In the genomic region with DNA sequence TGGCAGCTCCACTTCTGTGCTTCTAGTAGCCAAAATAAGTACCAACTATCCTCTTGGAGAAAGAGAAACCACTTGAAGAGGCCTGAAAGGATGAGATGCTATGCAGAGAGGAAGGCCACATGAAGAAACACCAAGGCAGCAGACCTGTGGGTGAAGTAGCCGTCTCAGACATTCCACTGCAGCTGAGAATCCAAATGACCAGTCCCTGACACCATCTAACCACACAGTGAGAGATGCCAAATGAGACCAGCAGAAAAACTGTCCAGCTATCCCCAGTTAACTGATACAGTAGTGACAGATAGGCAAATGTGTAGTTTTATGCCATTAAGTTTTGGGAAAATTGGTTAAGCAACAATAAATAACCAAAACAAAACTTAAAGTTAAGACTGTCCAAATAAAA, we compare ENCODE assay signal across 22 cellular contexts. TPM values are rescaled to one million over a fixed set of nuclear protein-coding genes. Genes with fewer than 3 reads are reported as not detected.
A peak's percentile ranks its signal among the peaks of the same experiment; 100 is the strongest.
DNase-seq lines count a peak whose midpoint lies in the region; ATAC-seq, FAIRE-seq and TF ChIP-seq lines count a peak whose summit lies in the region.
"Had no signal": no experiment of that assay in that cellular context is flagged by ENCODE, and none has a peak within 500 bp of the region (broad histone marks: within the 10 kb centered on the region; RNA-seq: fewer than 3 reads in every experiment).

No MANE protein-coding gene starts in this region.

- H3K36me3 ChIP-seq in astrocyte (ENCODE audit: insufficient read depth, low read length), result no peaks in the 10 kb centered on the region

- peaks cover 7% of the 10 kb centered on the region for H4K20me1 ChIP-seq in astrocyte (ENCODE audit: insufficient read depth, low read length)

- H3K36me3 Mint-ChIP-seq in HFFc6 (ENCODE audit: low read depth) (peaks cover 50% of the 10 kb centered on the region), astrocyte (ENCODE audit: low read depth, unreplicated experiment) (peaks cover 13% of the 10 kb centered on the region)

- H3K4me1 ChIP-seq in astrocyte (ENCODE audit: insufficient read depth, low read length), result no peaks in the 10 kb centered on the region

- no peaks in the 10 kb centered on the region for H3K9me3 ChIP-seq in astrocyte (ENCODE audit: insufficient read depth, low read depth, low read length)

- peaks cover 52% of the 10 kb centered on the region for H3K4me1 Mint-ChIP-seq in HFFc6 (ENCODE audit: low read depth)
- H3K4me1 Mint-ChIP-seq in astrocyte (ENCODE audit: low read depth, unreplicated experiment), result peaks cover 39% of the 10 kb centered on the region

- H3K4me3 Mint-ChIP-seq in HFFc6, result no peak overlapping the region
- no peak overlapping the region for H3K4me3 Mint-ChIP-seq in astrocyte (ENCODE audit: unreplicated experiment)
- H3K4me3 Mint-ChIP-seq: CD8-positive, alpha-beta memory T cell; GM23338 had no signal

- no peak overlapping the region for H3K4me2 ChIP-seq in astrocyte (ENCODE audit: low read length)
- H3K4me2 ChIP-seq: BLaER1 treated with 17β-estradiol and CSF1 and Interleukin-3, amounts not matched to agents 10 nM and 100 nM; GM23338 had no signal

- H3K79me2 ChIP-seq in astrocyte (ENCODE audit: insufficient read depth, low read length), result no peaks in the 10 kb centered on the region

- no peak overlapping the region for H3K4me3 ChIP-seq in astrocyte (ENCODE audit: insufficient read depth, low read depth, low read length)
- H3K4me3 ChIP-seq: BLaER1 treated with 17β-estradiol and CSF1 and Interleukin-3, amounts not matched to agents 10 nM and 100 nM; GM23338 had no signal

- no peaks in the 10 kb centered on the region for H3K27me3 ChIP-seq in astrocyte (ENCODE audit: insufficient read depth, low read length)

- H3K27me3 Mint-ChIP-seq in HFFc6 (ENCODE audit: insufficient read depth), result peaks cover 2% of the 10 kb centered on the region; the same call in 1 of the 2 replicates
- no peaks in the 10 kb centered on the region for H3K27me3 Mint-ChIP-seq in astrocyte (ENCODE audit: low read depth, unreplicated experiment)

- peaks cover 9% of the 10 kb centered on the region; the same call in 1 of the 2 replicates for H3K9me3 Mint-ChIP-seq in HFFc6
- H3K9me3 Mint-ChIP-seq in astrocyte (ENCODE audit: unreplicated experiment), result peaks cover 6% of the 10 kb centered on the region
- H3K9me3 Mint-ChIP-seq: CD8-positive, alpha-beta memory T cell; GM23338 had no signal

- H2AFZ ChIP-seq in astrocyte (ENCODE audit: low read depth, low read length), result no peak overlapping the region
- H2AFZ ChIP-seq: GM23338 had no signal

- TF ChIP-seq CTCF in HFFc6 (IDR thresholded peaks at IDR 0.05) (no peak), astrocyte (IDR thresholded peaks at IDR 0.05; ENCODE audit: insufficient read depth, low read depth, low read length) (no peak)

- H3K27ac ChIP-seq in astrocyte (ENCODE audit: low read depth, low read length), result no peak overlapping the region
- H3K27ac ChIP-seq: 22Rv1; BLaER1 treated with 17β-estradiol and CSF1 and Interleukin-3, amounts not matched to agents 10 nM and 100 nM had no signal

- ATAC-seq in HG02938 (IDR thresholded peaks at IDR 0.05; ENCODE audit: unreplicated experiment) (no peak), GM21723 (IDR thresholded peaks at IDR 0.05; ENCODE audit: unreplicated experiment) (no peak)
- ATAC-seq: GM23338, Panc1 had no signal

- H3K27ac Mint-ChIP-seq in HFFc6 (no peak overlapping the region), astrocyte (ENCODE audit: unreplicated experiment) (no peak overlapping the region)
- H3K27ac Mint-ChIP-seq: CD8-positive, alpha-beta memory T cell; GM23338 had no signal

- peak; percentile 63 for DNase-seq in AG08395 (ENCODE audit: low spot score)
- DNase-seq in HFFc6, result peak; percentile 22
- DNase-seq in astrocyte (ENCODE audit: low read depth), result peak; percentile 63
- DNase-seq in iris pigment epithelial cell (ENCODE audit: low read depth), result peak; percentile 49
- no peak for DNase-seq in midbrain (lab: John Stamatoyannopoulos, UW)
- no peak for DNase-seq in activated CD4-positive, alpha-beta T cell treated with anti-CD3 and anti-CD28 coated beads for 1 hour
- DNase-seq: CD8-positive, alpha-beta memory T cell; DMS79 treated with DMSO at 0.1 percent for 48 hours; GF-D8; KBM-7; NCI-H1048; NCI-H1436 treated with DMSO at 0.1 percent for 48 hours; NCI-H2227 treated with DMSO at 0.1 percent for 48 hours; NCI-H524; SHP77 had no signal

- FAIRE-seq in astrocyte (lab: Jason Lieb, UNC), result no peak
- FAIRE-seq: GM12892 had no signal

- no peak overlapping the region for H3K9ac ChIP-seq in astrocyte (ENCODE audit: low read length)
- H3K9ac ChIP-seq: BLaER1 treated with 17β-estradiol and CSF1 and Interleukin-3, amounts not matched to agents 10 nM and 100 nM had no signal

RNA-seq across cellular contexts. Expression of gene ZSCAN2, which starts 47.9 kb away (rescaled TPM):
- total RNA-seq in HFFc6 (2021; fragmentation: NEBNext Ultra II Directional; extraction: Animal tissue kit (Norgen Biotek cat#: 25700)), result 1 to 10 TPM; 4.5 to 5.9 (median 5.5) TPM
- total RNA-seq in astrocyte, result 13.5 and 16.2 TPM in 2 replicates

Comparison
In these comparisons a context has a peak if more than half of its experiments do, and no peak if none do; other contexts are left out.
1. DNase-seq: peak in AG08395 (single experiment), HFFc6 (single experiment), astrocyte (single experiment) and iris pigment epithelial cell (single experiment); none in midbrain (single experiment) and activated CD4-positive, alpha-beta T cell treated with anti-CD3 and anti-CD28 coated beads for 1 hour (single experiment).